In the genomic region with DNA sequence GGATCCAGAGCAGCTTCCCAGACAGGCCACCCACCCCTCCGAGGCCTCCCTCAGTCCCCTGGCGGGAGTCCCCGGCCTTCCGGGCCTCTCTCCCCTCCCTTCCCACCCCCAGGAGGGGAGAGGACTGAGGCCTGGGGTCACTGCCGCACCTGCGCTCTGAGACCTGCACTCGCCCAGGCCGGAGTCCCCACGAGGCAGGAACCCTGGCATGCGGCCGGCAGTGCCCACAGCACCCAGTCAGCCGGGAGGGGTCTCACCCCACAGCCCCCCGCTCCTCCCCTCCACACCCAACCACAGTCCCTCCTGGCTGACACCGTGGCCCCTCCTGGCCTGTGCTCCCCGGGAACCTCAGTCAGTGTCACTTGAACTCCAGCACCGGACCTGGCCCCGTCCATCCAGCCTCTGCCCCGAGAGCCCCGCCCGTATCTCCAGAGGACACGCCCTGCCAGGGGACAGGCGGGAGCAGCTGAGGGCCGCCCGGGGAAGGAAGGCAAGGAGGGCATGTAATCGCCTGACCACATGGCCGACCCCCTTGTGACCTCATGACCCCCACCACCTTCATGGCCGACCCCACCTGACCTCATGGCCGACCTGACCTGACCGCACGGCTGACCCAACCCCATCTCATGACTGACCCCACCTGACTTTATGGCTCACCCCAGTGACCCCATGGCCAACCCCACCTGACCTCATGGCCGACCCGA, we compare ENCODE assay signal across 13 cellular contexts. TPM values are rescaled to one million over a fixed set of nuclear protein-coding genes. Genes with fewer than 3 reads are reported as not detected.
DNase-seq lines count a peak whose midpoint lies in the region; ATAC-seq and TF ChIP-seq lines count a peak whose summit lies in the region.
"Had no signal": no experiment of that assay in that cellular context is flagged by ENCODE, and none has a peak within 500 bp of the region (broad histone marks: within the 10 kb centered on the region; RNA-seq: fewer than 3 reads in every experiment).

No MANE protein-coding gene starts in this region.

- H3K4me3 ChIP-seq in SK-N-MC, result no peak overlapping the region
- no peak overlapping the region for H3K4me3 ChIP-seq in hepatocyte
- no peak overlapping the region for H3K4me3 ChIP-seq in left ventricle myocardium inferior
- no peak overlapping the region for H3K4me3 ChIP-seq in MG63
- H3K4me3 ChIP-seq: cardiac muscle cell, testis had no signal

- DNase-seq in T-helper 2 cell treated with Interferon-gamma antibody and Interleukin-4, amounts not matched to agents 5 μg/mL and 100 μg/mL, for 36 hours (ENCODE audit: low spot score), result no peak
- DNase-seq in T-helper 2 cell (no peak), SK-N-MC (ENCODE audit: low read depth, low spot score) (no peak), hepatocyte (ENCODE audit: low spot score) (no peak), GM10248 (ENCODE audit: extremely low spot score) (no peak), left ventricle myocardium inferior (no peak), MG63 (no peak)
- no peak for DNase-seq in stimulated activated naive B cell treated with anti-CD40 and anti-IgM and Interleukin-4, amounts not matched to agents 10 μg/mL and 1 μg/mL and 100 μg/mL, for 72 hours
- DNase-seq: EL, testis had no signal

- H3K4me1 Mint-ChIP-seq in T-helper 2 cell treated with Interferon-gamma antibody and Interleukin-4, amounts not matched to agents 5 μg/mL and 100 μg/mL, for 36 hours (ENCODE audit: low read depth), result peaks cover 9% of the 10 kb centered on the region
- peaks cover 31 to 48% of the 10 kb centered on the region in 2 donors for H3K4me1 Mint-ChIP-seq in stimulated activated naive B cell treated with anti-CD40 and anti-IgM and Interleukin-4, amounts not matched to agents 10 μg/mL and 1 μg/mL and 100 μg/mL, for 72 hours

- H3K36me3 Mint-ChIP-seq in T-helper 2 cell treated with Interferon-gamma antibody and Interleukin-4, amounts not matched to agents 5 μg/mL and 100 μg/mL, for 36 hours (ENCODE audit: low read depth), result no peaks in the 10 kb centered on the region
- peaks cover 0 to 3% of the 10 kb centered on the region in 2 donors for H3K36me3 Mint-ChIP-seq in stimulated activated naive B cell treated with anti-CD40 and anti-IgM and Interleukin-4, amounts not matched to agents 10 μg/mL and 1 μg/mL and 100 μg/mL, for 72 hours
- H3K36me3 Mint-ChIP-seq: mesothelial cell of epicardium had no signal

- no peak for TF ChIP-seq CTCF in hepatocyte (IDR thresholded peaks at IDR 0.05; ENCODE audit: poor library complexity)
- no peak for TF ChIP-seq CTCF in GM10248 (IDR thresholded peaks at IDR 0.05; ENCODE audit: control extremely low read depth, extremely low read depth, low read depth, missing control alignments)
- TF ChIP-seq CTCF in left ventricle myocardium inferior (IDR thresholded peaks at IDR 0.05; ENCODE audit: borderline replicate concordance), result no peak

- H3K4me1 ChIP-seq in hepatocyte (ENCODE audit: insufficient read depth), result peaks cover 10% of the 10 kb centered on the region
- no peaks in the 10 kb centered on the region for H3K4me1 ChIP-seq in left ventricle myocardium inferior
- H3K4me1 ChIP-seq: testis had no signal

- CTCF ChIA-PET in GM10248 (lab: Yijun Ruan, JAX), result no interaction called here

- H4K20me1 ChIP-seq in hepatocyte (ENCODE audit: insufficient read depth, poor library complexity, severe bottlenecking), result no peaks in the 10 kb centered on the region

- intact Hi-C loops in left ventricle myocardium inferior (cut with micrococcal nuclease), result no loop called here

- no peaks in the 10 kb centered on the region for H3K9me3 ChIP-seq in SK-N-MC (ENCODE audit: low read depth, low read length)
- no peaks in the 10 kb centered on the region for H3K9me3 ChIP-seq in hepatocyte (ENCODE audit: low read depth)
- H3K9me3 ChIP-seq in left ventricle myocardium inferior (replicated peaks), result no peaks in the 10 kb centered on the region
- no peaks in the 10 kb centered on the region for H3K9me3 ChIP-seq in MG63
- H3K9me3 ChIP-seq: testis had no signal

- H3K9me2 ChIP-seq in hepatocyte (replicated peaks; ENCODE audit: insufficient read depth), result no peaks in the 10 kb centered on the region

- no peak overlapping the region for H3K4me2 ChIP-seq in hepatocyte

- no peak overlapping the region for H3K9ac ChIP-seq in SK-N-MC (ENCODE audit: insufficient read length)

- POLR2A ChIA-PET in GM10248 (lab: Yijun Ruan, JAX), result no interaction called here

- H3K27ac ChIP-seq in SK-N-MC (peak overlapping the region; percentile 68; the same call in 1 of the 2 replicates), hepatocyte (peak overlapping the region; percentile 65), left ventricle myocardium inferior (replicated peaks) (no peak overlapping the region)
- H3K27ac ChIP-seq: cardiac muscle cell, testis had no signal

- H3K36me3 ChIP-seq in SK-N-MC (ENCODE audit: insufficient read depth, low read length), result no peaks in the 10 kb centered on the region
- no peaks in the 10 kb centered on the region for H3K36me3 ChIP-seq in hepatocyte (replicated peaks; ENCODE audit: insufficient read depth, low read depth)
- no peaks in the 10 kb centered on the region for H3K36me3 ChIP-seq in left ventricle myocardium inferior
- H3K36me3 ChIP-seq in MG63, result no peaks in the 10 kb centered on the region
- H3K36me3 ChIP-seq: cardiac muscle cell had no signal

- H2AFZ ChIP-seq in hepatocyte, result no peak overlapping the region

- no peak for ATAC-seq in stimulated activated naive B cell treated with anti-CD40 and anti-IgM and Interleukin-4, amounts not matched to agents 10 μg/mL and 1 μg/mL and 100 μg/mL, for 72 hours (replicated peaks)

- H3K79me2 ChIP-seq in hepatocyte, result no peaks in the 10 kb centered on the region

- no peaks in the 10 kb centered on the region for H3K9me3 Mint-ChIP-seq in T-helper 2 cell treated with Interferon-gamma antibody and Interleukin-4, amounts not matched to agents 5 μg/mL and 100 μg/mL, for 36 hours
- H3K9me3 Mint-ChIP-seq in stimulated activated naive B cell treated with anti-CD40 and anti-IgM and Interleukin-4, amounts not matched to agents 10 μg/mL and 1 μg/mL and 100 μg/mL, for 72 hours, result no peaks in the 10 kb centered on the region
- H3K9me3 Mint-ChIP-seq: mesothelial cell of epicardium had no signal

- no peaks in the 10 kb centered on the region for H3K27me3 Mint-ChIP-seq in T-helper 2 cell treated with Interferon-gamma antibody and Interleukin-4, amounts not matched to agents 5 μg/mL and 100 μg/mL, for 36 hours (ENCODE audit: low read depth)
- H3K27me3 Mint-ChIP-seq in stimulated activated naive B cell treated with anti-CD40 and anti-IgM and Interleukin-4, amounts not matched to agents 10 μg/mL and 1 μg/mL and 100 μg/mL, for 72 hours, result no peaks in the 10 kb centered on the region

- H3K27ac Mint-ChIP-seq in T-helper 2 cell treated with Interferon-gamma antibody and Interleukin-4, amounts not matched to agents 5 μg/mL and 100 μg/mL, for 36 hours, result peak overlapping the region; percentile 84
- peak overlapping the region; percentile 94 for H3K27ac Mint-ChIP-seq in stimulated activated naive B cell treated with anti-CD40 and anti-IgM and Interleukin-4, amounts not matched to agents 10 μg/mL and 1 μg/mL and 100 μg/mL, for 72 hours
- H3K27ac Mint-ChIP-seq: mesothelial cell of epicardium had no signal

- H3K27me3 ChIP-seq in hepatocyte, result no peaks in the 10 kb centered on the region
- peaks cover 60% of the 10 kb centered on the region for H3K27me3 ChIP-seq in left ventricle myocardium inferior (ENCODE audit: low read depth)
- H3K27me3 ChIP-seq in MG63, result no peaks in the 10 kb centered on the region
- H3K27me3 ChIP-seq: cardiac muscle cell, testis had no signal

- H3K4me3 Mint-ChIP-seq in T-helper 2 cell treated with Interferon-gamma antibody and Interleukin-4, amounts not matched to agents 5 μg/mL and 100 μg/mL, for 36 hours, result no peak overlapping the region
- peak overlapping the region; percentile 30 to 44 for H3K4me3 Mint-ChIP-seq in stimulated activated naive B cell treated with anti-CD40 and anti-IgM and Interleukin-4, amounts not matched to agents 10 μg/mL and 1 μg/mL and 100 μg/mL, for 72 hours
- H3K4me3 Mint-ChIP-seq: mesothelial cell of epicardium had no signal

- WGBS in hepatocyte (ENCODE audit: low lambda C conversion rate, missing lambda C conversion rate), result 89% methylated on average over 25 of the region's 32 CpGs

RNA-seq across cellular contexts. Expression of a gene that starts 28.7 kb away (rescaled TPM):
- total RNA-seq in hepatocyte, result not detected in 2 replicates
- 0.38 and 0.69 TPM in 2 replicates for polyA plus RNA-seq in hepatocyte
- not detected for total RNA-seq in left ventricle myocardium inferior
- total RNA-seq in MG63 (2014; rRNA removed; shearing (Covaris generic); ENCODE audit: low replicate concordance), result not detected in 2 replicates
- total RNA-seq: cardiac muscle cell, pulmonary artery endothelial cell had no signal

RNA-seq across cellular contexts. Expression of a gene that starts 29.1 kb away (rescaled TPM):
- total RNA-seq in hepatocyte (7.1 and 9.2 TPM in 2 replicates), left ventricle myocardium inferior (3.8 TPM)
- 21.7 and 25.1 TPM in 2 replicates for polyA plus RNA-seq in hepatocyte
- total RNA-seq in MG63 (2014; rRNA removed; shearing (Covaris generic); ENCODE audit: low replicate concordance), result 7.3 and 18.2 TPM in 2 replicates
